ENCODE assay signal across 9 cellular contexts in genomic region chr11:13338437-13339069, GRCh38.
DNase-seq lines count a peak whose midpoint lies in the region; ATAC-seq and TF ChIP-seq lines count a peak whose summit lies in the region.
"Had no signal": no experiment of that assay in that cellular context is flagged by ENCODE, and none has a peak within 500 bp of the region (broad histone marks: within the 10 kb centered on the region; RNA-seq: fewer than 3 reads in every experiment).

No MANE protein-coding gene starts in this region.

- intact Hi-C loops in left lung (cut with DNase I) = no loop called here

- no peaks in the 10 kb centered on the region for H3K36me3 Mint-ChIP-seq in activated naive CD4-positive, alpha-beta T cell treated with anti-CD3 and anti-CD28 coated beads, Interleukin-2, amount 10 ng/mL, durations not matched to agents 7 days and 5 days

- TF ChIP-seq CTCF in 22Rv1 (IDR thresholded peaks at IDR 0.05) (no peak), left lung (IDR thresholded peaks at IDR 0.05) (no peak)

- peaks cover 12 to 50% of the 10 kb centered on the region in 2 donors for H3K4me1 ChIP-seq in left lung

- peak overlapping the region in 1 of 2 donors; percentile 15 for H3K4me3 ChIP-seq in left lung
- H3K4me3 ChIP-seq: cardiac muscle cell had no signal

- H3K36me3 ChIP-seq in left lung = no peaks in the 10 kb centered on the region
- H3K36me3 ChIP-seq: cardiac muscle cell had no signal

- H3K4me1 Mint-ChIP-seq in activated naive CD4-positive, alpha-beta T cell treated with anti-CD3 and anti-CD28 coated beads, Interleukin-2, amount 10 ng/mL, durations not matched to agents 7 days and 5 days = peaks cover 54% of the 10 kb centered on the region

- H3K27ac Mint-ChIP-seq in activated naive CD4-positive, alpha-beta T cell treated with anti-CD3 and anti-CD28 coated beads, Interleukin-2, amount 10 ng/mL, durations not matched to agents 7 days and 5 days = peak overlapping the region; percentile 87

- H3K9me3 ChIP-seq in left lung = no peaks in the 10 kb centered on the region

- peak overlapping the region; percentile 66 for H3K4me3 Mint-ChIP-seq in activated naive CD4-positive, alpha-beta T cell treated with anti-CD3 and anti-CD28 coated beads, Interleukin-2, amount 10 ng/mL, durations not matched to agents 7 days and 5 days

- peak; percentile 59 for ATAC-seq in left lung
- no peak for ATAC-seq in GM18868 (IDR thresholded peaks at IDR 0.05; ENCODE audit: unreplicated experiment)

- H3K27me3 Mint-ChIP-seq in activated naive CD4-positive, alpha-beta T cell treated with anti-CD3 and anti-CD28 coated beads, Interleukin-2, amount 10 ng/mL, durations not matched to agents 7 days and 5 days = no peaks in the 10 kb centered on the region

- DNase-seq in HK-2 (ENCODE audit: unreplicated experiment) = peak; percentile 41
- DNase-seq in activated naive CD4-positive, alpha-beta T cell treated with anti-CD3 and anti-CD28 coated beads, Interleukin-2, amount 10 ng/mL, durations not matched to agents 7 days and 5 days = peak; percentile 45
- no peak for DNase-seq in left lung
- DNase-seq in Kasumi-1 (lab: John Stamatoyannopoulos, UW) = no peak
- no peak for DNase-seq in retina
- DNase-seq in SIG-M5 (lab: John Stamatoyannopoulos, UW) = no peak

- H3K27ac ChIP-seq in 22Rv1 (peak overlapping the region; percentile 46), left lung (peak overlapping the region; percentile 48 to 66)
- H3K27ac ChIP-seq: cardiac muscle cell had no signal

- H3K9me3 Mint-ChIP-seq in activated naive CD4-positive, alpha-beta T cell treated with anti-CD3 and anti-CD28 coated beads, Interleukin-2, amount 10 ng/mL, durations not matched to agents 7 days and 5 days = no peaks in the 10 kb centered on the region

- CTCF ChIA-PET in activated naive CD4-positive, alpha-beta T cell treated with anti-CD3 and anti-CD28 coated beads, Interleukin-2, amount 10 ng/mL, durations not matched to agents 7 days and 5 days (lab: Charles Lee) = interaction anchor here (0.5 to 6.6 kb wide), 8 partner anchors 20 to 375 kb away, joined by 3 to 59 read pairs (median 4); no protein-coding TSS in a partner anchor

- H3K27me3 ChIP-seq in left lung = no peaks in the 10 kb centered on the region
- H3K27me3 ChIP-seq: cardiac muscle cell had no signal

Comparison
In these comparisons a context has a peak if more than half of its experiments do, and no peak if none do; other contexts are left out.
1. DNase-seq: peak in HK-2 (single experiment) and activated naive CD4-positive, alpha-beta T cell treated with anti-CD3 and anti-CD28 coated beads, Interleukin-2, amount 10 ng/mL, durations not matched to agents 7 days and 5 days (single experiment); none in left lung (0 of 2), Kasumi-1 (0 of 2), retina (single experiment) and SIG-M5 (single experiment).